In the genomic region with DNA sequence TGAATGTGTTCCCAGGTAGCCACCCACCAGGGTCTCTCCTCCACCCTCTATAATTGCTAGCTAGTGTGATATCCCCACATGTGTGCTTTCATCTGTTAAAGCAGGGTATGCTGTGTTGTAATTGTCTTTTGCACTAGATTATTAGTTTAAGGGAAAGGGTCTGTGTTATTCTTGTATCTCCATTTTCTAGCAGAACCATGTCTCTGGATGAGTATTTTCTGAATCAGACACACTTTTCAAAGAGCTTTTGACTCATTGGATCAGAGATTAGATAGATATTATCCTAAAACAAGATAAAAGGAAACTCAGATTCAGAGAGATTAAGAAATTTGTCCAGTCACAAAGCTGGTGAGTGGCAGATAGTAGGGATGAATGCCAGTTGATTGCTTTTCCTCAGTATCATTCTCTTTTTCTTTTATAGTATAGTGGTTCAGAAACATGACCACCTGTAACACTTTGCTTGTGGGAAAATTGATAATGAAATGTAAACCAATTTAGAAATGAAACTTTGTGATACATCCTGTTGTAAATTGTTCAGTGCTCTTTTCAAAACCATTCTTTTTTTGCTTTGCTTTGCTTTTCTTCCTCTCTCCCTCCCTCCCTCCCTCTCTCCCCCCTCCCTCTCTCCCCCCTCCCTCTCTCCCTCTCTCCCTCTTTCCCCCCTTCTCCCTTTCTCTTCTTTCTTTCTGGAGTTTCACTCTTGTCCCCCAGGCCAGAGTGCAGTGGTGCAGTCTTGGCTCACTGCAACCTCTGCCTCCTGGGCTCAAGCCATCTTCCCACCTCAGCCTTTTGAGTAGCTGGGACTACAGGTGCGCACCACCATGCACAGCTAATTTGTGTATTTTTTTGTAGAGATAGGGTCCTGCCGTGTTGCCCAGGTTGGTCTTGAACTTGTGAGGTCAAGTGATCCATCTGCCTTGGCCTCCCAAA, we compare ENCODE assay signal across 11 cellular contexts. TPM values are rescaled to one million over a fixed set of nuclear protein-coding genes. Genes with fewer than 3 reads are reported as not detected.
DNase-seq lines count a peak whose midpoint lies in the region; ATAC-seq and TF ChIP-seq lines count a peak whose summit lies in the region.
"Had no signal": no experiment of that assay in that cellular context is flagged by ENCODE, and none has a peak within 500 bp of the region (broad histone marks: within the 10 kb centered on the region; RNA-seq: fewer than 3 reads in every experiment).

No MANE protein-coding gene starts in this region.

- ATAC-seq in activated CD8-positive, alpha-beta T cell treated with anti-CD3 and anti-CD28 coated beads for 36 hours = peak; percentile 27
- ATAC-seq in HG02798 (IDR thresholded peaks at IDR 0.05; ENCODE audit: poor library complexity, unreplicated experiment) = no peak

- H3K9me3 Mint-ChIP-seq in activated CD4-positive, alpha-beta T cell treated with anti-CD3 and anti-CD28 coated beads, Interleukin-2, amount 10 ng/mL, durations not matched to agents 24 days and 14 days = no peaks in the 10 kb centered on the region
- H3K9me3 Mint-ChIP-seq in activated CD8-positive, alpha-beta T cell treated with anti-CD3 and anti-CD28 coated beads for 36 hours = no peaks in the 10 kb centered on the region
- no peaks in the 10 kb centered on the region for H3K9me3 Mint-ChIP-seq in nephron progenitor cell

- H3K9me2 ChIP-seq in GM23248 (ENCODE audit: insufficient read depth) = no peaks in the 10 kb centered on the region

- H3K4me3 ChIP-seq in HEK293 (ENCODE audit: low read depth, low read length) (no peak overlapping the region), GM23248 (no peak overlapping the region)
- H3K4me3 ChIP-seq: upper lobe of right lung had no signal

- H3K4me3 Mint-ChIP-seq in activated CD4-positive, alpha-beta T cell treated with anti-CD3 and anti-CD28 coated beads, Interleukin-2, amount 10 ng/mL, durations not matched to agents 24 days and 14 days = peak overlapping the region; percentile 40
- no peak overlapping the region for H3K4me3 Mint-ChIP-seq in activated CD8-positive, alpha-beta T cell treated with anti-CD3 and anti-CD28 coated beads for 36 hours
- H3K4me3 Mint-ChIP-seq in nephron progenitor cell = no peak overlapping the region

- WGBS in GM23248 (ENCODE audit: low coverage in 1 of 2, low lambda C conversion rate in 2 of 2, missing lambda C conversion rate in 2 of 2), 2 experiments = 96% methylated on average over 2 of the region's 2 CpGs

- DNase-seq in activated CD4-positive, alpha-beta T cell treated with anti-CD3 and anti-CD28 coated beads, Interleukin-2, amount 10 ng/mL, durations not matched to agents 24 days and 14 days = no peak
- no peak for DNase-seq in activated CD4-positive, alpha-beta T cell treated with anti-CD3 and anti-CD28 coated beads for 4 hours
- no peak for DNase-seq in activated CD8-positive, alpha-beta T cell treated with anti-CD3 and anti-CD28 coated beads for 36 hours
- DNase-seq in nephron progenitor cell (no peak), GM13977 (ENCODE audit: low spot score) (no peak), GM23248 (no peak)
- DNase-seq: NCI-H1105, NCI-H774, upper lobe of right lung had no signal

- H3K27ac ChIP-seq in HEK293 (ENCODE audit: extremely low read depth, low read depth, low read length) (no peak overlapping the region), GM23248 (no peak overlapping the region)
- H3K27ac ChIP-seq: upper lobe of right lung had no signal

- H3K4me1 ChIP-seq in HEK293 (ENCODE audit: control insufficient read depth, insufficient read depth, low read length) = peaks cover 14% of the 10 kb centered on the region
- peaks cover 4% of the 10 kb centered on the region; the same call in 1 of the 2 replicates for H3K4me1 ChIP-seq in GM23248 (ENCODE audit: insufficient read depth)

- no peaks in the 10 kb centered on the region for H3K27me3 ChIP-seq in GM23248 (replicated peaks; ENCODE audit: insufficient read depth)
- H3K27me3 ChIP-seq: upper lobe of right lung had no signal

- POLR2A ChIA-PET in HEK293 (lab: Yijun Ruan, JAX) = interaction anchor here (0.6 kb wide), 1 partner anchor 9 kb away, joined by 4 read pairs; no protein-coding TSS in a partner anchor
- POLR2A ChIA-PET in activated CD8-positive, alpha-beta T cell treated with anti-CD3 and anti-CD28 coated beads for 36 hours (lab: Charles Lee) = no interaction called here

- H3K36me3 ChIP-seq in HEK293 (ENCODE audit: control insufficient read depth in 2 of 2, insufficient read depth in 1 of 2, low read length in 2 of 2) (peaks cover 0 to 3% of the 10 kb centered on the region in 2 experiments; a peak in 1 of 3 replicates), GM23248 (ENCODE audit: low read depth) (no peaks in the 10 kb centered on the region)
- H3K36me3 ChIP-seq: upper lobe of right lung had no signal

- CTCF ChIA-PET in HEK293 (lab: Yijun Ruan, JAX) = interaction anchor here (0.6 to 2.1 kb wide), 4 partner anchors 147 to 1596 kb away, joined by 3 to 6 read pairs (median 4); a partner anchor contains a TSS
- CTCF ChIA-PET in activated CD8-positive, alpha-beta T cell treated with anti-CD3 and anti-CD28 coated beads for 36 hours (lab: Charles Lee) = interaction anchor here (1.9 kb wide), 1 partner anchor 147 kb away, joined by 6 read pairs; a partner anchor contains a TSS

- H4K20me1 ChIP-seq in GM23248 (ENCODE audit: insufficient read depth) = 0 out of 2 replicates have a peak, but pooled peaks cover 8% of the 10 kb centered on the region

- H3K4me1 Mint-ChIP-seq in activated CD4-positive, alpha-beta T cell treated with anti-CD3 and anti-CD28 coated beads, Interleukin-2, amount 10 ng/mL, durations not matched to agents 24 days and 14 days = peaks cover 32% of the 10 kb centered on the region
- peaks cover 43% of the 10 kb centered on the region for H3K4me1 Mint-ChIP-seq in activated CD8-positive, alpha-beta T cell treated with anti-CD3 and anti-CD28 coated beads for 36 hours (ENCODE audit: low read depth)
- H3K4me1 Mint-ChIP-seq in nephron progenitor cell = peaks cover 45% of the 10 kb centered on the region

- intact Hi-C loops in activated CD4-positive, alpha-beta T cell treated with anti-CD3 and anti-CD28 coated beads, Interleukin-2, amount 10 ng/mL, durations not matched to agents 24 days and 14 days (cut with micrococcal nuclease) = loop anchor here (10.0 kb wide), 1 partner anchor 63 kb away; no protein-coding TSS in a partner anchor
- intact Hi-C loops in activated CD8-positive, alpha-beta T cell treated with anti-CD3 and anti-CD28 coated beads for 36 hours (cut with micrococcal nuclease) = no loop called here

- H3K9me3 ChIP-seq in HEK293 (ENCODE audit: control insufficient read depth, insufficient read depth, low read depth, low read length) (no peaks in the 10 kb centered on the region), GM23248 (ENCODE audit: low read depth) (no peaks in the 10 kb centered on the region)
- H3K9me3 ChIP-seq: upper lobe of right lung had no signal

- H3K27ac Mint-ChIP-seq in activated CD4-positive, alpha-beta T cell treated with anti-CD3 and anti-CD28 coated beads, Interleukin-2, amount 10 ng/mL, durations not matched to agents 24 days and 14 days = peak overlapping the region; percentile 66
- peak overlapping the region; percentile 11 for H3K27ac Mint-ChIP-seq in activated CD8-positive, alpha-beta T cell treated with anti-CD3 and anti-CD28 coated beads for 36 hours
- peak overlapping the region; percentile 41 for H3K27ac Mint-ChIP-seq in nephron progenitor cell

- no peaks in the 10 kb centered on the region for H3K27me3 Mint-ChIP-seq in activated CD4-positive, alpha-beta T cell treated with anti-CD3 and anti-CD28 coated beads, Interleukin-2, amount 10 ng/mL, durations not matched to agents 24 days and 14 days
- H3K27me3 Mint-ChIP-seq in activated CD8-positive, alpha-beta T cell treated with anti-CD3 and anti-CD28 coated beads for 36 hours = no peaks in the 10 kb centered on the region
- peaks cover 2% of the 10 kb centered on the region for H3K27me3 Mint-ChIP-seq in nephron progenitor cell (ENCODE audit: low read depth, poor library complexity)

- TF ChIP-seq CTCF in HEK293 (tag by site-specific recombination; IDR thresholded peaks at IDR 0.05) (no peak), nephron progenitor cell (IDR thresholded peaks at IDR 0.05) (no peak), GM13977 (IDR thresholded peaks at IDR 0.05; ENCODE audit: extremely low read depth, insufficient read depth, missing control alignments) (no peak)
- no peak for TF ChIP-seq CTCF in activated CD8-positive, alpha-beta T cell treated with anti-CD3 and anti-CD28 coated beads for 36 hours (IDR thresholded peaks at IDR 0.05)

- peaks cover 98% of the 10 kb centered on the region for H3K79me2 ChIP-seq in GM23248 (ENCODE audit: insufficient read depth)

- peaks cover 4% of the 10 kb centered on the region for H3K36me3 Mint-ChIP-seq in activated CD4-positive, alpha-beta T cell treated with anti-CD3 and anti-CD28 coated beads, Interleukin-2, amount 10 ng/mL, durations not matched to agents 24 days and 14 days (ENCODE audit: low read depth)
- H3K36me3 Mint-ChIP-seq in activated CD8-positive, alpha-beta T cell treated with anti-CD3 and anti-CD28 coated beads for 36 hours (ENCODE audit: low read depth) = no peaks in the 10 kb centered on the region
- H3K36me3 Mint-ChIP-seq in nephron progenitor cell (ENCODE audit: low read depth) = peaks cover 37% of the 10 kb centered on the region

- H3K9ac ChIP-seq in GM23248 = no peak overlapping the region

- peaks cover 21% of the 10 kb centered on the region for H3F3A ChIP-seq in GM23248 (ENCODE audit: insufficient read depth)

- in situ Hi-C loops in GM13977 (cut with MboI; ENCODE audit: low pct_unique_long_range_greater_than_20kb, low sequenced_read_pairs, unreplicated experiment) = no loop called here
- in situ Hi-C loops in GM23248 (cut with MboI) = no loop called here

- H3K4me2 ChIP-seq in GM23248 (ENCODE audit: unreplicated experiment) = no peak overlapping the region

- H2AFZ ChIP-seq in GM23248 = no peak overlapping the region

TF ChIP-seq in HEK293, 187 proteins besides CTCF, POLR2A, EP300 and RAD21 (continues in another document):
- no peak for TF ChIP-seq ZNF792 (tag by site-specific recombination; IDR thresholded peaks at IDR 0.05)
- no peak for TF ChIP-seq ZNF132 (tag by site-specific recombination; IDR thresholded peaks at IDR 0.05; ENCODE audit: borderline replicate concordance)
- TF ChIP-seq ZNF266 (tag by site-specific recombination; IDR thresholded peaks at IDR 0.05; ENCODE audit: low read depth) = no peak
- TF ChIP-seq ZNF561 (tag by site-specific recombination; IDR thresholded peaks at IDR 0.05; ENCODE audit: borderline replicate concordance) = no peak

RNA-seq across cellular contexts. Expression of a gene that starts 7.4 kb away (rescaled TPM):
- total RNA-seq in activated CD4-positive, alpha-beta T cell treated with anti-CD3 and anti-CD28 coated beads, Interleukin-2, amount 10 ng/mL, durations not matched to agents 24 days and 14 days = 35.7 and 36.7 TPM in 2 replicates
- 10 to 100 TPM; 34.6 to 37.4 TPM for total RNA-seq in activated CD8-positive, alpha-beta T cell treated with anti-CD3 and anti-CD28 coated beads for 36 hours
- total RNA-seq in GM23248 (2014; rRNA removed; shearing (Covaris generic)) = 39.0 and 45.1 TPM in 2 replicates
- polyA plus RNA-seq in GM23248 (2016; fragmentation: Nextera tagmentation; extraction: Ambion mirVana) = 5.1 TPM in 2 replicates

RNA-seq across cellular contexts. Expression of a gene that starts 43.5 kb away (rescaled TPM):
- 29.3 and 31.1 TPM in 2 replicates for total RNA-seq in activated CD4-positive, alpha-beta T cell treated with anti-CD3 and anti-CD28 coated beads, Interleukin-2, amount 10 ng/mL, durations not matched to agents 24 days and 14 days
- 10 to 100 TPM; 17.8 to 18.0 TPM for total RNA-seq in activated CD8-positive, alpha-beta T cell treated with anti-CD3 and anti-CD28 coated beads for 36 hours
- 2.3 and 3.4 TPM in 2 replicates for total RNA-seq in GM23248 (2014; rRNA removed; shearing (Covaris generic))
- 3.6 and 4.6 TPM in 2 replicates for polyA plus RNA-seq in GM23248 (2016; fragmentation: Nextera tagmentation; extraction: Ambion mirVana)

Comparison
In these comparisons a context has a peak if more than half of its experiments do, and no peak if none do; other contexts are left out.
1. H3K27ac Mint-ChIP-seq: peak in every context shown above with its lines; median percentile 66 in activated CD4-positive, alpha-beta T cell treated with anti-CD3 and anti-CD28 coated beads, Interleukin-2, amount 10 ng/mL, durations not matched to agents 24 days and 14 days; 41 in nephron progenitor cell; 11 in activated CD8-positive, alpha-beta T cell treated with anti-CD3 and anti-CD28 coated beads for 36 hours.